In genomic region chr1:2412773-2413494, GRCh38 we compare ENCODE assay signal across 8 cellular contexts. TPM values are rescaled to one million over a fixed set of nuclear protein-coding genes. Genes with fewer than 3 reads are reported as not detected.
DNase-seq lines count a peak whose midpoint lies in the region; ATAC-seq and TF ChIP-seq lines count a peak whose summit lies in the region.

No MANE protein-coding gene starts in this region.

- POLR2A ChIA-PET in CD4-positive, alpha-beta T cell (lab: Charles Lee) = interaction anchor here (0.6 to 2.2 kb wide), 11 partner anchors 22 to 373 kb away, joined by 3 to 20 read pairs (median 4); partner anchors contain the start of genes MORN1, PANK4, RER1 and TNFRSF14

- H3K4me3 Mint-ChIP-seq in CD4-positive, alpha-beta T cell = peak overlapping the region; percentile 94

- no peaks in the 10 kb centered on the region for H3K27me3 ChIP-seq in CD4-positive, alpha-beta T cell (ENCODE audit: control insufficient read depth, insufficient read depth, low read length)
- H3K27me3 ChIP-seq in NT2/D1 (ENCODE audit: insufficient read depth, insufficient read length) = no peaks in the 10 kb centered on the region
- peaks cover 0 to 28% of the 10 kb centered on the region in 2 donors for H3K27me3 ChIP-seq in tibial nerve

- H3K9me3 ChIP-seq in CD4-positive, alpha-beta T cell (ENCODE audit: control insufficient read depth, low read length) = no peaks in the 10 kb centered on the region
- H3K9me3 ChIP-seq in NT2/D1 (ENCODE audit: insufficient read depth, low read length) (no peaks in the 10 kb centered on the region), tibial nerve (no peaks in the 10 kb centered on the region)

- WGBS in lower leg skin, 2 donors = 3 to 4% methylated on average over 6 to 37 of the region's 66 CpGs
- 2% methylated on average over 32 to 57 of the region's 66 CpGs for WGBS in tibial nerve, 2 donors

- H3K36me3 ChIP-seq in NT2/D1 (ENCODE audit: insufficient read depth, insufficient read length, low read length) (peaks cover 25% of the 10 kb centered on the region), tibial nerve (peaks cover 0 to 26% (median 0%) of the 10 kb centered on the region in 3 donors)

- peak overlapping the region; percentile 69 for H3K27ac ChIP-seq in CD4-positive, alpha-beta T cell (ENCODE audit: low read depth, low read length)
- H3K27ac ChIP-seq in caudate nucleus (ENCODE audit: low read depth, low read length) = peak overlapping the region; percentile 82
- H3K27ac ChIP-seq in tibial nerve = peak overlapping the region; percentile 76 to 93 (median 92)

- no peak for DNase-seq in CD4-positive, alpha-beta T cell
- DNase-seq in NT2/D1 (ENCODE audit: low read depth, low spot score) (no peak), caudate nucleus (lab: John Stamatoyannopoulos, UW) (peak in 2 of 61 donors; percentile 52 to 57), lower leg skin (ENCODE audit: low spot score in 2 of 2) (no peak), tibial nerve (ENCODE audit: low spot score in 2 of 2) (no peak), H4 (ENCODE audit: low spot score) (no peak)

- peaks cover 26% of the 10 kb centered on the region for H3K36me3 Mint-ChIP-seq in CD4-positive, alpha-beta T cell (ENCODE audit: low read depth)

- H3K9me3 Mint-ChIP-seq in CD4-positive, alpha-beta T cell = no peaks in the 10 kb centered on the region

- intact Hi-C loops in CD4-positive, alpha-beta T cell (cut with DNase I, micrococcal nuclease) = loop anchor here (1.0 to 10.0 kb wide), 6 partner anchors 22 to 1012 kb away; partner anchors contain the start of genes PANK4 (in 2 of the 2), MORN1 (in 1 of the 2), PRXL2B (in 1 of the 2) and RER1 (in 1 of the 2)
- intact Hi-C loops in lower leg skin (cut with DNase I; ENCODE audit: low total_unique reads) = no loop called here

- peak in 1 of 2 donors; percentile 28 for TF ChIP-seq EP300 in tibial nerve (IDR thresholded peaks at IDR 0.05)

- H3K27me3 Mint-ChIP-seq in CD4-positive, alpha-beta T cell = no peaks in the 10 kb centered on the region

- peaks cover 8% of the 10 kb centered on the region for H3K4me1 ChIP-seq in NT2/D1 (ENCODE audit: insufficient read depth, insufficient read length)
- H3K4me1 ChIP-seq in tibial nerve = peaks cover 0 to 38% (median 24%) of the 10 kb centered on the region in 4 donors

- ATAC-seq in CD4-positive, alpha-beta T cell (ENCODE audit: poor library complexity) = peak; percentile 21
- ATAC-seq in GM18868 (IDR thresholded peaks at IDR 0.05; ENCODE audit: unreplicated experiment) (peak; percentile 11), HG02981 (IDR thresholded peaks at IDR 0.05; ENCODE audit: unreplicated experiment) (peak; percentile 12)

- peak overlapping the region; percentile 87 for H3K27ac Mint-ChIP-seq in CD4-positive, alpha-beta T cell

- H3K9ac ChIP-seq in NT2/D1 (ENCODE audit: insufficient read length, low read depth) = peak overlapping the region; percentile 94

- no peak for TF ChIP-seq CTCF in CD4-positive, alpha-beta T cell (IDR thresholded peaks at IDR 0.05)
- TF ChIP-seq CTCF in lower leg skin (IDR thresholded peaks at IDR 0.05) (no peak), tibial nerve (IDR thresholded peaks at IDR 0.05) (peak in 1 of 5 experiments; percentile 39)

- TF ChIP-seq POLR2A in lower leg skin (IDR thresholded peaks at IDR 0.05) (no peak), tibial nerve (IDR thresholded peaks at IDR 0.05) (peak in 1 of 2 donors; percentile 56)

- CTCF ChIA-PET in CD4-positive, alpha-beta T cell (lab: Charles Lee) = interaction anchor here (1.1 to 1.6 kb wide), 4 partner anchors 31 to 374 kb away, joined by 3 to 7 read pairs (median 4); no protein-coding TSS in a partner anchor

- peaks cover 32% of the 10 kb centered on the region for H3K4me1 Mint-ChIP-seq in CD4-positive, alpha-beta T cell (ENCODE audit: low read depth)

- H3K4me3 ChIP-seq in NT2/D1 (ENCODE audit: insufficient read length, low read depth) = peak overlapping the region; percentile 82
- H3K4me3 ChIP-seq in lower leg skin (ENCODE audit: low read depth, poor library complexity, severe bottlenecking) = peak overlapping the region; percentile 54
- H3K4me3 ChIP-seq in tibial nerve = peak overlapping the region; percentile 66 to 86 (median 79)

RNA-seq across cellular contexts. Expression of gene PEX10, which starts 0.6 kb away (rescaled TPM):
- total RNA-seq in CD4-positive, alpha-beta T cell = 10 to 100 TPM; 12.0 to 12.5 TPM
- total RNA-seq in lower leg skin (10 to 100 TPM; 18.3 to 35.9 (median 27.7) TPM), tibial nerve (10 to 100 TPM; 27.6 to 44.7 (median 37.8) TPM)
- 26.1 and 44.5 TPM in 2 replicates for total RNA-seq in H4 (2014; rRNA removed; shearing (Covaris generic))

RNA-seq across cellular contexts. Expression of gene RER1, which starts 21.3 kb away (rescaled TPM):
- 10 to 100 TPM; 57.9 to 60.7 TPM for total RNA-seq in CD4-positive, alpha-beta T cell
- total RNA-seq in lower leg skin = 100 to 1,000 TPM in 1 of 4 donors, 10 to 100 TPM in 3; 67.4 to 114 (median 70.7) TPM
- total RNA-seq in tibial nerve = 10 to 100 TPM; 56.4 to 76.8 (median 66.8) TPM
- 173 and 208 TPM in 2 replicates for total RNA-seq in H4 (2014; rRNA removed; shearing (Covaris generic))

RNA-seq across cellular contexts. Expression of gene MORN1, which starts 21.6 kb away (rescaled TPM):
- 1 to 10 TPM; 5.3 to 6.5 TPM for total RNA-seq in CD4-positive, alpha-beta T cell
- total RNA-seq in lower leg skin (1 to 10 TPM; 5.7 to 9.7 (median 7.1) TPM), tibial nerve (10 to 100 TPM in 3 of 4 donors, 1 to 10 TPM in 1; 8.7 to 21.9 (median 16.1) TPM)
- 5.4 and 6.3 TPM in 2 replicates for total RNA-seq in H4 (2014; rRNA removed; shearing (Covaris generic))
